In the genomic region with DNA sequence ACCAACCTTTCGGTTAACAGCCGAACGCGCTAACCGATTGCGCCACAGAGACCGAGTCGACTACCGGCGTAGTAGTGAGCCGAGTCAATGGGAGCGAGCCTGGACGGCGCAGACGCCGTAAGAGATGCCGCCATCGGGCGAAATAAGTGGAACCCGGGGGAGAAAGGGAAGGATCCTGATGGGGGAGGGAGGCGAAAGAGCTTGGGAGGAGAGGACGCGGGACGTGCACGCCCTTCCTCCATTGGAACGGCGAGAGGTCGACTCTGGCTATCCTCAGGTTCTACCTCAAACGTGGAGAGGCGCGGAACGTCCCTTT, we compare ENCODE assay signal across 8 cellular contexts. TPM values are rescaled to one million over a fixed set of nuclear protein-coding genes. Genes with fewer than 3 reads are reported as not detected.
DNase-seq lines count a peak whose midpoint lies in the region; ATAC-seq and TF ChIP-seq lines count a peak whose summit lies in the region.

No MANE protein-coding gene starts in this region.

- CTCF ChIA-PET in CD4-positive, alpha-beta T cell (lab: Charles Lee): interaction anchor here (0.8 kb wide), 1 partner anchor 17 kb away, joined by 3 read pairs; no protein-coding TSS in a partner anchor

- peaks cover 28% of the 10 kb centered on the region for H3K79me2 ChIP-seq in parathyroid adenoma

- no peaks in the 10 kb centered on the region for H3K9me3 ChIP-seq in CD4-positive, alpha-beta T cell (ENCODE audit: control insufficient read depth, low read length)
- H3K9me3 ChIP-seq in cardiac muscle cell (ENCODE audit: low read depth): no peaks in the 10 kb centered on the region
- H3K9me3 ChIP-seq in parathyroid adenoma (ENCODE audit: control insufficient read depth, low read length): no peaks in the 10 kb centered on the region
- H3K9me3 ChIP-seq in tibial artery: no peaks in the 10 kb centered on the region

- H3K36me3 Mint-ChIP-seq in CD4-positive, alpha-beta T cell (ENCODE audit: low read depth): peaks cover 34% of the 10 kb centered on the region
- peaks cover 30% of the 10 kb centered on the region for H3K36me3 Mint-ChIP-seq in activated naive CD8-positive, alpha-beta T cell treated with anti-CD3 and anti-CD28 coated beads, Interleukin-2, amount 50 U/mL, for 24 hours (ENCODE audit: low read depth)

- ATAC-seq in CD4-positive, alpha-beta T cell (ENCODE audit: poor library complexity): peak; percentile 37
- ATAC-seq in GM21737 (IDR thresholded peaks at IDR 0.05; ENCODE audit: unreplicated experiment): peak; percentile 24
- peak; percentile 13 for ATAC-seq in activated naive CD8-positive, alpha-beta T cell treated with anti-CD3 and anti-CD28 coated beads, Interleukin-2, amount 50 U/mL, for 24 hours

- H3K36me3 ChIP-seq in cardiac muscle cell: peaks cover 5% of the 10 kb centered on the region
- no peaks in the 10 kb centered on the region for H3K36me3 ChIP-seq in parathyroid adenoma (ENCODE audit: control insufficient read depth, insufficient read depth, low read length)
- peaks cover 12 to 24% (median 15%) of the 10 kb centered on the region in 3 donors for H3K36me3 ChIP-seq in tibial artery

- peak overlapping the region; percentile 93 for H3K4me2 ChIP-seq in parathyroid adenoma (ENCODE audit: low read length)

- peak overlapping the region; percentile 87 for H2AFZ ChIP-seq in parathyroid adenoma

- H3K27me3 Mint-ChIP-seq in CD4-positive, alpha-beta T cell: peaks cover 30% of the 10 kb centered on the region
- peaks cover 33% of the 10 kb centered on the region for H3K27me3 Mint-ChIP-seq in activated naive CD8-positive, alpha-beta T cell treated with anti-CD3 and anti-CD28 coated beads, Interleukin-2, amount 50 U/mL, for 24 hours

- peak overlapping the region; percentile 97 for H3K4me3 ChIP-seq in cardiac muscle cell
- peak overlapping the region; percentile 97 for H3K4me3 ChIP-seq in parathyroid adenoma (ENCODE audit: low read depth, low read length)
- peak overlapping the region; percentile 73 to 96 for H3K4me3 ChIP-seq in tibial artery

- H3K9me3 Mint-ChIP-seq in CD4-positive, alpha-beta T cell: no peaks in the 10 kb centered on the region
- no peaks in the 10 kb centered on the region for H3K9me3 Mint-ChIP-seq in activated naive CD8-positive, alpha-beta T cell treated with anti-CD3 and anti-CD28 coated beads, Interleukin-2, amount 50 U/mL, for 24 hours

- intact Hi-C loops in CD4-positive, alpha-beta T cell (cut with DNase I, micrococcal nuclease): loop anchor here (1.0 to 10.0 kb wide), 8 partner anchors 21 to 403 kb away; partner anchors contain the start of genes MLLT6 (in 2 of the 2), CISD3 (in 1 of the 2), CWC25 (in 1 of the 2) and PIP4K2B (in 1 of the 2)
- intact Hi-C loops in tibial artery (cut with DNase I; ENCODE audit: low total_unique reads): loop anchor here (5.0 kb wide), 1 partner anchor 46 kb away; the partner anchor contains the start of gene PIP4K2B

- peak overlapping the region; percentile 99 for H3K4me3 Mint-ChIP-seq in CD4-positive, alpha-beta T cell
- H3K4me3 Mint-ChIP-seq in activated naive CD8-positive, alpha-beta T cell treated with anti-CD3 and anti-CD28 coated beads, Interleukin-2, amount 50 U/mL, for 24 hours: peak overlapping the region; percentile 97

- H3K27me3 ChIP-seq in CD4-positive, alpha-beta T cell (ENCODE audit: control insufficient read depth, insufficient read depth, low read length): peaks cover 37% of the 10 kb centered on the region
- H3K27me3 ChIP-seq in cardiac muscle cell (no peaks in the 10 kb centered on the region), parathyroid adenoma (ENCODE audit: control insufficient read depth, insufficient read depth, low read length) (no peaks in the 10 kb centered on the region), tibial artery (no peaks in the 10 kb centered on the region)

- peak overlapping the region; percentile 80 for H3K27ac ChIP-seq in CD4-positive, alpha-beta T cell (ENCODE audit: low read depth, low read length)
- peak overlapping the region; percentile 17 for H3K27ac ChIP-seq in cardiac muscle cell
- H3K27ac ChIP-seq in parathyroid adenoma: peak overlapping the region; percentile 96
- peak overlapping the region; percentile 85 to 96 for H3K27ac ChIP-seq in tibial artery

- H3K4me1 ChIP-seq in cardiac muscle cell (ENCODE audit: low read depth) (peaks cover 12% of the 10 kb centered on the region), parathyroid adenoma (peaks cover 26% of the 10 kb centered on the region), tibial artery (peaks cover 0 to 60% (median 45%) of the 10 kb centered on the region in 4 donors)

- POLR2A ChIA-PET in CD4-positive, alpha-beta T cell (lab: Charles Lee): interaction anchor here (0.8 to 2.8 kb wide), 18 partner anchors 10 to 709 kb away, joined by 3 to 22 read pairs (median 6); partner anchors contain the start of genes CDK12, CISD3, LASP1 and MLLT6

- peak overlapping the region; percentile 5 for H3K9ac ChIP-seq in parathyroid adenoma

- peaks cover 40% of the 10 kb centered on the region for H3K4me1 Mint-ChIP-seq in CD4-positive, alpha-beta T cell (ENCODE audit: low read depth)
- H3K4me1 Mint-ChIP-seq in activated naive CD8-positive, alpha-beta T cell treated with anti-CD3 and anti-CD28 coated beads, Interleukin-2, amount 50 U/mL, for 24 hours: peaks cover 63% of the 10 kb centered on the region

- TF ChIP-seq CTCF in CD4-positive, alpha-beta T cell (IDR thresholded peaks at IDR 0.05): no peak
- TF ChIP-seq CTCF in cardiac muscle cell (IDR thresholded peaks at IDR 0.05; ENCODE audit: low read depth, low read length): no peak
- no peak for TF ChIP-seq CTCF in parathyroid adenoma (IDR thresholded peaks at IDR 0.05)
- TF ChIP-seq CTCF in tibial artery (IDR thresholded peaks at IDR 0.05): no peak

- peak overlapping the region; percentile 83 for H3K27ac Mint-ChIP-seq in CD4-positive, alpha-beta T cell
- H3K27ac Mint-ChIP-seq in activated naive CD8-positive, alpha-beta T cell treated with anti-CD3 and anti-CD28 coated beads, Interleukin-2, amount 50 U/mL, for 24 hours: peak overlapping the region; percentile 97

- DNase-seq in CD4-positive, alpha-beta T cell: peak; percentile 79 to 91 (median 82)
- DNase-seq in NCI-H1105 (lab: John Stamatoyannopoulos, UW): peak; percentile 73
- peak; percentile 83 for DNase-seq in SW480 (ENCODE audit: low spot score)
- peak; percentile 86 for DNase-seq in activated naive CD8-positive, alpha-beta T cell treated with anti-CD3 and anti-CD28 coated beads, Interleukin-2, amount 50 U/mL, for 24 hours
- DNase-seq in cardiac muscle cell (ENCODE audit: low read depth in 1 of 2, low spot score in 1 of 2): peak; percentile 86 to 89
- peak; percentile 83 to 88 for DNase-seq in tibial artery

RNA-seq across cellular contexts. Expression of gene PSMB3, which starts 0.8 kb away (rescaled TPM):
- total RNA-seq in CD4-positive, alpha-beta T cell: 10 to 100 TPM; 46.6 to 55.0 TPM
- total RNA-seq in cardiac muscle cell: 166 and 188 TPM in 2 replicates
- polyA plus RNA-seq in cardiac muscle cell: 333 and 379 TPM in 2 replicates

RNA-seq across cellular contexts. Expression of gene PCGF2, which starts 3.6 kb away (rescaled TPM):
- total RNA-seq in CD4-positive, alpha-beta T cell: not detected
- total RNA-seq in cardiac muscle cell: 14.4 and 21.7 TPM in 2 replicates
- 10.7 and 12.2 TPM in 2 replicates for polyA plus RNA-seq in cardiac muscle cell

RNA-seq across cellular contexts. Expression of gene CISD3, which starts 21.6 kb away (rescaled TPM):
- total RNA-seq in CD4-positive, alpha-beta T cell: 1 to 10 TPM; 4.7 to 5.7 TPM
- total RNA-seq in cardiac muscle cell: 4.9 and 7.4 TPM in 2 replicates
- polyA plus RNA-seq in cardiac muscle cell: 20.6 and 29.7 TPM in 2 replicates

RNA-seq across cellular contexts. Expression of gene MLLT6, which starts 46.7 kb away (rescaled TPM):
- total RNA-seq in CD4-positive, alpha-beta T cell: 100 to 1,000 TPM; 321 to 324 TPM
- 48.4 and 75.8 TPM in 2 replicates for total RNA-seq in cardiac muscle cell
- polyA plus RNA-seq in cardiac muscle cell: 10.5 and 17.4 TPM in 2 replicates

RNA-seq across cellular contexts. Expression of gene PIP4K2B, which starts 47.6 kb away (rescaled TPM):
- total RNA-seq in CD4-positive, alpha-beta T cell: 10 to 100 TPM; 17.0 to 17.2 TPM
- 98.7 and 116 TPM in 2 replicates for total RNA-seq in cardiac muscle cell
- polyA plus RNA-seq in cardiac muscle cell: 17.4 and 23.3 TPM in 2 replicates

Comparison
In these comparisons a context has a peak if more than half of its experiments do, and no peak if none do; other contexts are left out.
1. Peak in every context shown above with its lines: DNase-seq, ATAC-seq, H3K4me3 ChIP-seq and H3K27ac ChIP-seq.
2. H3K27ac ChIP-seq: peak in every context shown above with its lines; median percentile 96 in parathyroid adenoma; 90 in tibial artery; 80 in CD4-positive, alpha-beta T cell; 17 in cardiac muscle cell.
3. RNA of gene PCGF2, which starts 3.6 kb away (total RNA-seq): 14.4 to 21.7 TPM in cardiac muscle cell; not detected in CD4-positive, alpha-beta T cell; every median in the first group is over 10 times any median in the second.